ENCODE assay signal across 8 cellular contexts in the genomic region with DNA sequence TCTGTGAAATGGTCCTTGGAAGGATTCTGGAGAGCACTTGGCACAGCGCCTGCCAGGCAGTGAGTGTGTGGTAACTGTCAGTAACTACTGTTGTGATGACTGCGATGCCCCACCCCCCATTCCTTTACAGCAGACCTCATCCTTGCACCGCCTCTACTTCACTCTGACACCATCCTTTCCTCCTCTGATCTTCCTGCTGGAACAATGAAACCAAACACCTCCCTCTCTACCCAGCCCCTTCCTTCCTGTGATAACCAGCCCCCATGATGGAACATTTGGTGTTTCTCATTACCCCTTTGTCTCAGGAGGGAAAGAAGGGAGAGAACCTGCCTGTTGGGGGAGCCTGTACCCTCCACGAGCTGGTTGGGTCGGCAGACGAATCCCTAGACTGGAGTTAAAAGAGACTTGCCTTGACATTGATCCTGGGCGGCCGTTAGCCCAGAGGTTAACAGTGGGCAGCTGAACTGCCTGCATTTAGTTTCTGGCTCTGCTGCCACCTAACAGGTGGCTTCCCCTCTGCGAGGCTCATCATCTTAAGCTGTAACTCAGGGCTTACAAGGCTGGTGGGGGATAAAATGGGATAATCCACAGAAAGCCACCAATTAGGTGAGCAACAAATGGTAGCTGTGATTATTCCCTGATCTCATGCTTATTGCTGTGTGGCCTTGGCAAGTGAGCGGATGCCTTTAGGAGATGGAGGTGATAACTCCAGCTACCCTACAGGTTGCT. TPM values are rescaled to one million over a fixed set of nuclear protein-coding genes. Genes with fewer than 3 reads are reported as not detected.
DNase-seq lines count a peak whose midpoint lies in the region; ATAC-seq and TF ChIP-seq lines count a peak whose summit lies in the region.

No MANE protein-coding gene starts in this region.

- H3K4me1 ChIP-seq in HEK293 (ENCODE audit: control insufficient read depth, insufficient read depth, low read length) (no peaks in the 10 kb centered on the region), trophoblast cell (ENCODE audit: control insufficient read depth in 1 of 2, insufficient read depth in 2 of 2, low read length in 2 of 2) (no peaks in the 10 kb centered on the region)

- H4K8ac ChIP-seq in trophoblast cell (ENCODE audit: low read depth, low read length), result no peak overlapping the region

- no peaks in the 10 kb centered on the region for H3K79me1 ChIP-seq in trophoblast cell (ENCODE audit: low read length)

- WGBS in trophoblast cell (ENCODE audit: extremely low coverage, insufficient coverage, insufficient read length), result no CpG with 5 or more reads among the region's 10 CpGs

- ATAC-seq in GM19452 (IDR thresholded peaks at IDR 0.05; ENCODE audit: unreplicated experiment), result no peak

- H3K36me3 ChIP-seq in HEK293 (ENCODE audit: control insufficient read depth in 2 of 2, insufficient read depth in 1 of 2, low read length in 2 of 2), result no peaks in the 10 kb centered on the region
- H3K36me3 ChIP-seq in trophoblast cell (ENCODE audit: control insufficient read depth in 1 of 2, insufficient read depth in 2 of 2, low read length in 2 of 2), result peaks cover 2 to 3% of the 10 kb centered on the region in 2 experiments

- no peak overlapping the region for H4K91ac ChIP-seq in trophoblast cell (ENCODE audit: low read depth, low read length)

- H2BK120ac ChIP-seq in trophoblast cell (ENCODE audit: insufficient read depth, low read length, poor library complexity), result no peak overlapping the region

- H3K79me2 ChIP-seq in trophoblast cell (ENCODE audit: control insufficient read depth, insufficient read depth, low read length, poor library complexity), result no peaks in the 10 kb centered on the region

- peak; percentile 53 for DNase-seq in RKO (ENCODE audit: low spot score)
- peak; percentile 75 for DNase-seq in fibroblast of mammary gland (ENCODE audit: low read depth)
- no peak for DNase-seq in trophoblast cell
- DNase-seq in NCI-H1694 (lab: John Stamatoyannopoulos, UW), result no peak
- DNase-seq in NCI-H526 treated with DMSO at 0.1 percent for 48 hours (lab: John Stamatoyannopoulos, UW), result no peak
- DNase-seq in activated CD4-positive, alpha-beta T cell treated with anti-CD3 and anti-CD28 coated beads for 48 hours, result no peak

- no peak overlapping the region for H3K9ac ChIP-seq in trophoblast cell (ENCODE audit: low read length)

- CTCF ChIA-PET in HEK293 (lab: Yijun Ruan, JAX), result interaction anchor here (0.6 to 3.5 kb wide), 3 partner anchors 20 to 123 kb away, joined by 3 to 13 read pairs (median 5); no protein-coding TSS in a partner anchor

- POLR2A ChIA-PET in HEK293 (lab: Yijun Ruan, JAX), result interaction anchor here (0.7 kb wide), 1 partner anchor 34 kb away, joined by 3 read pairs; the partner anchor contains the start of gene GRPEL2

- H3K4me3 ChIP-seq in HEK293 (ENCODE audit: low read depth, low read length) (no peak overlapping the region), fibroblast of mammary gland (ENCODE audit: control insufficient read depth, low read depth, low read length) (no peak overlapping the region), trophoblast cell (ENCODE audit: low read depth, low read length) (no peak overlapping the region)

- H2AFZ ChIP-seq in trophoblast cell (ENCODE audit: insufficient read depth, low read length, poor library complexity), result no peak overlapping the region

- H3K27me3 ChIP-seq in trophoblast cell (ENCODE audit: insufficient read depth, low read length), result no peaks in the 10 kb centered on the region

- H2BK12ac ChIP-seq in trophoblast cell (ENCODE audit: low read length), result no peak overlapping the region

- no peak overlapping the region for H3K4ac ChIP-seq in trophoblast cell (ENCODE audit: low read depth, low read length)

- TF ChIP-seq CTCF in HEK293 (tag by site-specific recombination; IDR thresholded peaks at IDR 0.05) (no peak), fibroblast of mammary gland (conservative IDR thresholded peaks at IDR 0.05; ENCODE audit: control insufficient read depth, insufficient read depth, low read depth, low read length) (no peak)

- no peak overlapping the region for H3K18ac ChIP-seq in trophoblast cell (ENCODE audit: low read length)

- no peak overlapping the region for H3K14ac ChIP-seq in trophoblast cell (ENCODE audit: low read length)

- no peaks in the 10 kb centered on the region for H3K9me3 ChIP-seq in HEK293 (ENCODE audit: control insufficient read depth, insufficient read depth, low read depth, low read length)
- H3K9me3 ChIP-seq in trophoblast cell (ENCODE audit: insufficient read depth, low read depth, low read length), result no peaks in the 10 kb centered on the region

- peak overlapping the region; percentile 35 for H3K23ac ChIP-seq in trophoblast cell (ENCODE audit: low read length)

- H2BK5ac ChIP-seq in trophoblast cell (ENCODE audit: low read depth, low read length, poor library complexity), result no peak overlapping the region

- H3K4me2 ChIP-seq in trophoblast cell (ENCODE audit: low read length), result no peak overlapping the region

- H3K27ac ChIP-seq in HEK293 (ENCODE audit: extremely low read depth, low read depth, low read length), result no peak overlapping the region
- H3K27ac ChIP-seq in trophoblast cell (ENCODE audit: low read depth, low read length), result no peak overlapping the region

- H2AK5ac ChIP-seq in trophoblast cell (ENCODE audit: low read length), result no peak overlapping the region

- no peak overlapping the region for H4K12ac ChIP-seq in trophoblast cell (ENCODE audit: low read depth, low read length)

TF ChIP-seq in HEK293, 187 proteins besides CTCF, POLR2A, EP300 and RAD21 (continues in another document):
- TF ChIP-seq ZNF398 (tag by site-specific recombination; IDR thresholded peaks at IDR 0.05) (peak; percentile 31; the same call in 1 of the 2 replicates), ZNF138 (tag by site-specific recombination; IDR thresholded peaks at IDR 0.05; ENCODE audit: borderline replicate concordance) (no peak), ZNF623 (tag by site-specific recombination; IDR thresholded peaks at IDR 0.05) (no peak), SP7 (tag by site-specific recombination; IDR thresholded peaks at IDR 0.05) (peak; percentile 54; the same call in 1 of the 2 replicates), ZNF560 (tag by site-specific recombination; IDR thresholded peaks at IDR 0.05; ENCODE audit: borderline replicate concordance) (no peak), SCRT2 (tag by site-specific recombination; IDR thresholded peaks at IDR 0.05) (peak; percentile 67; the same call in 1 of the 2 replicates), KLF10 (tag by site-specific recombination; IDR thresholded peaks at IDR 0.05) (no peak), ZBTB20 (tag by site-specific recombination; IDR thresholded peaks at IDR 0.05) (no peak), HOXA7 (CRISPR knock-in tag; IDR thresholded peaks at IDR 0.05; ENCODE audit: borderline replicate concordance) (no peak)
- TF ChIP-seq, protein P1, sequence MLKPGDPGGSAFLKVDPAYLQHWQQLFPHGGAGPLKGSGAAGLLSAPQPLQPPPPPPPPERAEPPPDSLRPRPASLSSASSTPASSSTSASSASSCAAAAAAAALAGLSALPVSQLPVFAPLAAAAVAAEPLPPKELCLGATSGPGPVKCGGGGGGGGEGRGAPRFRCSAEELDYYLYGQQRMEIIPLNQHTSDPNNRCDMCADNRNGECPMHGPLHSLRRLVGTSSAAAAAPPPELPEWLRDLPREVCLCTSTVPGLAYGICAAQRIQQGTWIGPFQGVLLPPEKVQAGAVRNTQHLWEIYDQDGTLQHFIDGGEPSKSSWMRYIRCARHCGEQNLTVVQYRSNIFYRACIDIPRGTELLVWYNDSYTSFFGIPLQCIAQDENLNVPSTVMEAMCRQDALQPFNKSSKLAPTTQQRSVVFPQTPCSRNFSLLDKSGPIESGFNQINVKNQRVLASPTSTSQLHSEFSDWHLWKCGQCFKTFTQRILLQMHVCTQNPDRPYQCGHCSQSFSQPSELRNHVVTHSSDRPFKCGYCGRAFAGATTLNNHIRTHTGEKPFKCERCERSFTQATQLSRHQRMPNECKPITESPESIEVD (tag by site-specific recombination; IDR thresholded peaks at IDR 0.05), result no peak
- TF ChIP-seq, protein P2, sequence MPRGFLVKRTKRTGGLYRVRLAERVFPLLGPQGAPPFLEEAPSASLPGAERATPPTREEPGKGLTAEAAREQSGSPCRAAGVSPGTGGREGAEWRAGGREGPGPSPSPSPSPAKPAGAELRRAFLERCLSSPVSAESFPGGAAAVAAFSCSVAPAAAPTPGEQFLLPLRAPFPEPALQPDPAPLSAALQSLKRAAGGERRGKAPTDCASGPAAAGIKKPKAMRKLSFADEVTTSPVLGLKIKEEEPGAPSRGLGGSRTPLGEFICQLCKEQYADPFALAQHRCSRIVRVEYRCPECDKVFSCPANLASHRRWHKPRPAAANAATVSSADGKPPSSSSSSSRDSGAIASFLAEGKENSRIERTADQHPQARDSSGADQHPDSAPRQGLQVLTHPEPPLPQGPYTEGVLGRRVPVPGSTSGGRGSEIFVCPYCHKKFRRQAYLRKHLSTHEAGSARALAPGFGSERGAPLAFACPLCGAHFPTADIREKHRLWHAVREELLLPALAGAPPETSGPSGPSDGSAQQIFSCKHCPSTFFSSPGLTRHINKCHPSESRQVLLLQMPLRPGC (tag by site-specific recombination; IDR thresholded peaks at IDR 0.05), result peak; percentile 76

RNA-seq across cellular contexts. Expression of gene GRPEL2, which starts 34.2 kb away (rescaled TPM):
- 10.1 and 11.1 TPM in 2 replicates for polyA plus RNA-seq in trophoblast cell (2013)

RNA-seq across cellular contexts. Expression of gene AFAP1L1, which starts 39.5 kb away (rescaled TPM):
- 6.6 and 6.9 TPM in 2 replicates for polyA plus RNA-seq in trophoblast cell (2013)

RNA-seq across cellular contexts. Expression of gene PCYOX1L, which starts 46.7 kb away (rescaled TPM):
- polyA plus RNA-seq in trophoblast cell (2013), result 2.2 and 2.4 TPM in 2 replicates

Comparison
In these comparisons a context has a peak if more than half of its experiments do, and no peak if none do; other contexts are left out.
1. DNase-seq: peak in RKO (single experiment) and fibroblast of mammary gland (single experiment); none in trophoblast cell (0 of 2), NCI-H1694 (single experiment), NCI-H526 treated with DMSO at 0.1 percent for 48 hours (single experiment) and activated CD4-positive, alpha-beta T cell treated with anti-CD3 and anti-CD28 coated beads for 48 hours (single experiment).